1 cellular context compared by ENCODE assay signal in the genomic region with DNA sequence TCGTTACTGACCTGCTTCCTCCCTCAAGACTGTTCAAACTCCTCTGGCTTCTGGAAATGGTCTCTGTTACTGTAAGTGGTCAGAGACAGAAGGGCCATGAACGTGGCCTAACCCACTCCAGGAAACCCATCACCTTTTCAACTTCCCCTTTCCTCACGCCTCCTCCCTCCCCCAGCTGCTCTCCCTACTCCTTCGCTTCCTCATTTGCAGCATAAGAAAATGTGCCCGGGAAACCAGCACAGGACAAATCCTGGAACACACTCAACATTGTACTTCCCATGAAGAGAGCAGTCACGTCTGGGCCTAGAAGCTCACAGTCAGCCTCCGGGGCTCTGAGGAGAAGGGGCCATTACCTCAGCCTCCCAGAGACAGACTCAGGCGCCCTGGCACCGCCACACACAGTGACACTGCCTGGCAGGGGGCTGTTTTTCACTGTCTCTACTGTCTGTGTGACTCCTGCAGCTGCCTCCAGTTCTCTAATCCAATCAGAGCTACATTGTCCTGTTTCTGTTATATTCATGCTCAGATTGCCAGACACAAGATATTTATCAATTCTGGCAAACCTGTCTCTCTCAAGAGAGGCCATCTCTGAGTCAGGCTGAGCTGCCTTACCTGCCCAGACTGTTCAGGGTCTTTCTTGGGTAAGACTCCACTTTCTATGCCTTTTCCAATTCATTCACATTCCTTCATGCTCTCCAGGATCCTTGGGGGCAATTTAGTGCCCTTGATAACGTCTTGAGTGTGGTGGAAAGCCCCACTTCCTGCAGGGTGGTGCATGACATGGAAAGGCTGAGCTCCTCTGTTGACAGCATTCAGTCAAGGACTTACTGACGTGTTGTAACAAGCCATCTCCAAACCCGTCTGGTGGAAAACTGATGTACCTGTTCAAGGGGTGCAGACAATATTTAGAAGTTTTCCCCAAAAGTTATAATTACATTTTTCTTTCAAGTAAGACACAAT.
A peak's percentile ranks its signal among the peaks of the same experiment; 100 is the strongest.
TF ChIP-seq lines count a peak whose summit lies in the region.

No MANE protein-coding gene starts in this region.

TF ChIP-seq in HEK293, 187 proteins besides CTCF, POLR2A, EP300 and RAD21 (continued from another document):
- TF ChIP-seq, protein P1, sequence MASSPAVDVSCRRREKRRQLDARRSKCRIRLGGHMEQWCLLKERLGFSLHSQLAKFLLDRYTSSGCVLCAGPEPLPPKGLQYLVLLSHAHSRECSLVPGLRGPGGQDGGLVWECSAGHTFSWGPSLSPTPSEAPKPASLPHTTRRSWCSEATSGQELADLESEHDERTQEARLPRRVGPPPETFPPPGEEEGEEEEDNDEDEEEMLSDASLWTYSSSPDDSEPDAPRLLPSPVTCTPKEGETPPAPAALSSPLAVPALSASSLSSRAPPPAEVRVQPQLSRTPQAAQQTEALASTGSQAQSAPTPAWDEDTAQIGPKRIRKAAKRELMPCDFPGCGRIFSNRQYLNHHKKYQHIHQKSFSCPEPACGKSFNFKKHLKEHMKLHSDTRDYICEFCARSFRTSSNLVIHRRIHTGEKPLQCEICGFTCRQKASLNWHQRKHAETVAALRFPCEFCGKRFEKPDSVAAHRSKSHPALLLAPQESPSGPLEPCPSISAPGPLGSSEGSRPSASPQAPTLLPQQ (tag by site-specific recombination; IDR thresholded peaks at IDR 0.05) = no peak
- TF ChIP-seq, protein P2, sequence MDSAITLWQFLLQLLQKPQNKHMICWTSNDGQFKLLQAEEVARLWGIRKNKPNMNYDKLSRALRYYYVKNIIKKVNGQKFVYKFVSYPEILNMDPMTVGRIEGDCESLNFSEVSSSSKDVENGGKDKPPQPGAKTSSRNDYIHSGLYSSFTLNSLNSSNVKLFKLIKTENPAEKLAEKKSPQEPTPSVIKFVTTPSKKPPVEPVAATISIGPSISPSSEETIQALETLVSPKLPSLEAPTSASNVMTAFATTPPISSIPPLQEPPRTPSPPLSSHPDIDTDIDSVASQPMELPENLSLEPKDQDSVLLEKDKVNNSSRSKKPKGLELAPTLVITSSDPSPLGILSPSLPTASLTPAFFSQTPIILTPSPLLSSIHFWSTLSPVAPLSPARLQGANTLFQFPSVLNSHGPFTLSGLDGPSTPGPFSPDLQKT (IDR thresholded peaks at IDR 0.05; ENCODE audit: borderline replicate concordance, low read depth, low read length) = no peak
- TF ChIP-seq ZIC2 (tag by site-specific recombination; IDR thresholded peaks at IDR 0.05) = peak; percentile 44; the same call in 1 of the 2 replicates
- TF ChIP-seq ZNF335 (tag by site-specific recombination; conservative IDR thresholded peaks at IDR 0.05) = no peak
- TF ChIP-seq HOXC10 (CRISPR knock-in tag; IDR thresholded peaks at IDR 0.05) = no peak
- no peak for TF ChIP-seq ZNF391 (tag by site-specific recombination; IDR thresholded peaks at IDR 0.05; ENCODE audit: borderline replicate concordance, low read depth)
- TF ChIP-seq FEZF1 (tag by site-specific recombination; IDR thresholded peaks at IDR 0.05) = 0 out of 2 replicates have a peak, but pooled peaks have one; percentile 15
- TF ChIP-seq ZNF558 (tag by site-specific recombination; IDR thresholded peaks at IDR 0.05) = no peak
- TF ChIP-seq, protein P3, sequence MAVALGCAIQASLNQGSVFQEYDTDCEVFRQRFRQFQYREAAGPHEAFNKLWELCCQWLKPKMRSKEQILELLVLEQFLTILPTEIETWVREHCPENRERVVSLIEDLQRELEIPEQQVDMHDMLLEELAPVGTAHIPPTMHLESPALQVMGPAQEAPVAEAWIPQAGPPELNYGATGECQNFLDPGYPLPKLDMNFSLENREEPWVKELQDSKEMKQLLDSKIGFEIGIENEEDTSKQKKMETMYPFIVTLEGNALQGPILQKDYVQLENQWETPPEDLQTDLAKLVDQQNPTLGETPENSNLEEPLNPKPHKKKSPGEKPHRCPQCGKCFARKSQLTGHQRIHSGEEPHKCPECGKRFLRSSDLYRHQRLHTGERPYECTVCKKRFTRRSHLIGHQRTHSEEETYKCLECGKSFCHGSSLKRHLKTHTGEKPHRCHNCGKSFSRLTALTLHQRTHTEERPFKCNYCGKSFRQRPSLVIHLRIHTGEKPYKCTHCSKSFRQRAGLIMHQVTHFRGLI (tag by site-specific recombination; IDR thresholded peaks at IDR 0.05) = no peak
- TF ChIP-seq, protein P4, sequence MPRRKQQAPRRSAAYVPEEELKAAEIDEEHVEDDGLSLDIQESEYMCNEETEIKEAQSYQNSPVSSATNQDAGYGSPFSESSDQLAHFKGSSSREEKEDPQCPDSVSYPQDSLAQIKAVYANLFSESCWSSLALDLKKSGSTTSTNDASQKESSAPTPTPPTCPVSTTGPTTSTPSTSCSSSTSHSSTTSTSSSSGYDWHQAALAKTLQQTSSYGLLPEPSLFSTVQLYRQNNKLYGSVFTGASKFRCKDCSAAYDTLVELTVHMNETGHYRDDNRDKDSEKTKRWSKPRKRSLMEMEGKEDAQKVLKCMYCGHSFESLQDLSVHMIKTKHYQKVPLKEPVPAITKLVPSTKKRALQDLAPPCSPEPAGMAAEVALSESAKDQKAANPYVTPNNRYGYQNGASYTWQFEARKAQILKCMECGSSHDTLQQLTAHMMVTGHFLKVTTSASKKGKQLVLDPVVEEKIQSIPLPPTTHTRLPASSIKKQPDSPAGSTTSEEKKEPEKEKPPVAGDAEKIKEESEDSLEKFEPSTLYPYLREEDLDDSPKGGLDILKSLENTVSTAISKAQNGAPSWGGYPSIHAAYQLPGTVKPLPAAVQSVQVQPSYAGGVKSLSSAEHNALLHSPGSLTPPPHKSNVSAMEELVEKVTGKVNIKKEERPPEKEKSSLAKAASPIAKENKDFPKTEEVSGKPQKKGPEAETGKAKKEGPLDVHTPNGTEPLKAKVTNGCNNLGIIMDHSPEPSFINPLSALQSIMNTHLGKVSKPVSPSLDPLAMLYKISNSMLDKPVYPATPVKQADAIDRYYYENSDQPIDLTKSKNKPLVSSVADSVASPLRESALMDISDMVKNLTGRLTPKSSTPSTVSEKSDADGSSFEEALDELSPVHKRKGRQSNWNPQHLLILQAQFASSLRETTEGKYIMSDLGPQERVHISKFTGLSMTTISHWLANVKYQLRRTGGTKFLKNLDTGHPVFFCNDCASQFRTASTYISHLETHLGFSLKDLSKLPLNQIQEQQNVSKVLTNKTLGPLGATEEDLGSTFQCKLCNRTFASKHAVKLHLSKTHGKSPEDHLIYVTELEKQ (tag by site-specific recombination; IDR thresholded peaks at IDR 0.05; ENCODE audit: borderline replicate concordance) = no peak
